Comparison of ENCODE assay signal across 2 cellular contexts in genomic region chr7:155296006-155296787, GRCh38.
TF ChIP-seq lines count a peak whose summit lies in the region.

No MANE protein-coding gene starts in this region.

TF ChIP-seq in liver, 16 proteins besides CTCF, POLR2A, EP300 and RAD21 (continued from another document):
- TF ChIP-seq FOXA2 (IDR thresholded peaks at IDR 0.05), result peak; percentile 77
- no peak for TF ChIP-seq HNF4G (IDR thresholded peaks at IDR 0.05)
- peak; percentile 33 to 58 for TF ChIP-seq HNF4A (conservative IDR thresholded peaks at IDR 0.05)
- no peak for TF ChIP-seq ZBTB33 (IDR thresholded peaks at IDR 0.05)
- TF ChIP-seq REST (IDR thresholded peaks at IDR 0.05), result peak; percentile 59

TF ChIP-seq in HepG2, 621 proteins besides CTCF, POLR2A, EP300 and RAD21:
- TF ChIP-seq ZHX2 (IDR thresholded peaks at IDR 0.05; ENCODE audit: low read depth) (no peak), ZHX2 (CRISPR knock-in tag; IDR thresholded peaks at IDR 0.05; ENCODE audit: borderline replicate concordance) (no peak), E2F2 (CRISPR knock-in tag; IDR thresholded peaks at IDR 0.05; ENCODE audit: borderline replicate concordance) (no peak), ZNF687 (CRISPR knock-in tag; IDR thresholded peaks at IDR 0.05) (no peak), SMAD9 (CRISPR knock-in tag; IDR thresholded peaks at IDR 0.05) (no peak), ZNF44 (CRISPR knock-in tag; IDR thresholded peaks at IDR 0.05) (no peak), MYPOP (CRISPR knock-in tag; IDR thresholded peaks at IDR 0.05) (no peak), ZNF143 (CRISPR knock-in tag; IDR thresholded peaks at IDR 0.05) (no peak), SSRP1 (CRISPR knock-in tag; IDR thresholded peaks at IDR 0.05) (no peak), DPF2 (CRISPR knock-in tag; IDR thresholded peaks at IDR 0.05; ENCODE audit: borderline replicate concordance, low read depth) (no peak)
